Comparison of ENCODE assay signal across 26 cellular contexts in the genomic region with DNA sequence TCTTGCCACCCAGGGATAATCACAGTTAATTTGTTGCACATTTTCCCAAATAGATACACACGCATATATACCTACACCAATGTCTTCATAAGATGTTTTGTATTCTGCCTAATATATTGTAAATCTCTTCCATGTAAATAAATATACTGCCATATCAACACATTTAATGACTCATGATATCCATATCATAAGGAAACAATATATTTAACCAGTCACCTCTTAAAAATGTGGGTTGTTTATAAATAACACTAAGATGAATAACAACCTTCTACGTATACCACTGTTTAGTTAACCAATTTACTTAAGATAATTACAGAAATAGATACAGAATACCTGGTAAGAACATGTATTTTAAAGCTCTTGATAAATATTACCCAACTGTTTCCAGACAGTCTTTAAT.
"Had no signal": no experiment of that assay in that cellular context is flagged by ENCODE, and none has a peak within 500 bp of the region (broad histone marks: within the 10 kb centered on the region; RNA-seq: fewer than 3 reads in every experiment).

No MANE protein-coding gene starts in this region.

- H3K4me1 ChIP-seq: gastrocnemius medialis, parathyroid adenoma, psoas muscle, sigmoid colon, spleen, suprapubic skin, transverse colon, upper lobe of right lung, vagina had no signal

- H3K36me3 ChIP-seq: gastrocnemius medialis, sigmoid colon, spleen, suprapubic skin, transverse colon, upper lobe of right lung, vagina had no signal

- H3K4me3 ChIP-seq: gastrocnemius medialis, lung, mucosa of descending colon, psoas muscle, sigmoid colon, spleen, suprapubic skin, transverse colon, upper lobe of right lung, vagina had no signal

- H3K27ac ChIP-seq: gastrocnemius medialis, parathyroid adenoma, psoas muscle, sigmoid colon, spleen, suprapubic skin, transverse colon, upper lobe of right lung, vagina had no signal

- H3K27ac Mint-ChIP-seq: dendritic cell treated with granulocyte-macrophage colony-stimulating factor and Interleukin-4, amounts not matched to agents 40 ng/mL and 50 ng/mL, for 4 days; memory B cell; mesothelial cell of epicardium; naive B cell; natural killer cell treated with Interleukin-12 subunit alpha and Interleukin-12 subunit beta and Interleukin-15 and Interleukin-18, amount 100 ng/mL, for 72 hours; stimulated activated memory B cell treated with anti-CD40 and anti-IgM and Interleukin-4, amounts not matched to agents 10 μg/mL and 1 μg/mL and 100 μg/mL, for 72 hours; stimulated activated naive CD8-positive, alpha-beta T cell treated with anti-CD3 and anti-CD28 coated beads, Interleukin-15, amount 100 ng/mL, for 72 hours had no signal

- H3K9me3 ChIP-seq: gastrocnemius medialis, mucosa of descending colon, psoas muscle, sigmoid colon, spleen, suprapubic skin, transverse colon, upper lobe of right lung, vagina had no signal

- H3K4me1 Mint-ChIP-seq: memory B cell; naive B cell; neural crest cell; stimulated activated naive CD8-positive, alpha-beta T cell treated with anti-CD3 and anti-CD28 coated beads, Interleukin-15, amount 100 ng/mL, for 72 hours had no signal

- DNase-seq: effector CD8-positive, alpha-beta T cell; gastrocnemius medialis; head of caudate nucleus; left ventricle myocardium superior; mucosa of descending colon; naive B cell; psoas muscle; right cardiac atrium; sigmoid colon; spleen; stimulated activated CD4-positive, alpha-beta T cell treated with anti-CD3 and anti-CD28 coated beads, Interleukin-4, amount 100 ng/mL, for 4 hours; stimulated activated naive CD8-positive, alpha-beta T cell treated with anti-CD3 and anti-CD28 coated beads, Interleukin-15, amount 100 ng/mL, for 72 hours; transverse colon; upper lobe of right lung had no signal

- H3K9me3 Mint-ChIP-seq: dendritic cell treated with granulocyte-macrophage colony-stimulating factor and Interleukin-4, amounts not matched to agents 40 ng/mL and 50 ng/mL, for 4 days; memory B cell; naive B cell; natural killer cell treated with Interleukin-12 subunit alpha and Interleukin-12 subunit beta and Interleukin-15 and Interleukin-18, amount 100 ng/mL, for 72 hours; stimulated activated memory B cell treated with anti-CD40 and anti-IgM and Interleukin-4, amounts not matched to agents 10 μg/mL and 1 μg/mL and 100 μg/mL, for 72 hours; stimulated activated naive CD8-positive, alpha-beta T cell treated with anti-CD3 and anti-CD28 coated beads, Interleukin-15, amount 100 ng/mL, for 72 hours had no signal

- H3K36me3 Mint-ChIP-seq: memory B cell; naive B cell; natural killer cell treated with Interleukin-12 subunit alpha and Interleukin-12 subunit beta and Interleukin-15 and Interleukin-18, amount 100 ng/mL, for 72 hours; stimulated activated memory B cell treated with anti-CD40 and anti-IgM and Interleukin-4, amounts not matched to agents 10 μg/mL and 1 μg/mL and 100 μg/mL, for 72 hours had no signal

- H3K79me2 ChIP-seq: parathyroid adenoma had no signal

- H3K9ac ChIP-seq: parathyroid adenoma had no signal

- H2AFZ ChIP-seq: parathyroid adenoma had no signal

- H3K27me3 Mint-ChIP-seq: dendritic cell treated with granulocyte-macrophage colony-stimulating factor and Interleukin-4, amounts not matched to agents 40 ng/mL and 50 ng/mL, for 4 days; memory B cell; natural killer cell treated with Interleukin-12 subunit alpha and Interleukin-12 subunit beta and Interleukin-15 and Interleukin-18, amount 100 ng/mL, for 72 hours; stimulated activated memory B cell treated with anti-CD40 and anti-IgM and Interleukin-4, amounts not matched to agents 10 μg/mL and 1 μg/mL and 100 μg/mL, for 72 hours; stimulated activated naive CD8-positive, alpha-beta T cell treated with anti-CD3 and anti-CD28 coated beads, Interleukin-15, amount 100 ng/mL, for 72 hours had no signal

- H3K27me3 ChIP-seq: gastrocnemius medialis, sigmoid colon, spleen, suprapubic skin, transverse colon, upper lobe of right lung, vagina had no signal

- ATAC-seq: gastrocnemius medialis; left ventricle myocardium superior; mucosa of descending colon; natural killer cell treated with Interleukin-12 subunit alpha and Interleukin-12 subunit beta and Interleukin-15 and Interleukin-18, amount 100 ng/mL, for 72 hours; psoas muscle; right cardiac atrium; stimulated activated memory B cell treated with anti-CD40 and anti-IgM and Interleukin-4, amounts not matched to agents 10 μg/mL and 1 μg/mL and 100 μg/mL, for 72 hours; stimulated activated naive CD8-positive, alpha-beta T cell treated with anti-CD3 and anti-CD28 coated beads, Interleukin-15, amount 100 ng/mL, for 72 hours; upper lobe of right lung had no signal

- FAIRE-seq: colon, keratinocyte had no signal

- H3K4me3 Mint-ChIP-seq: dendritic cell treated with granulocyte-macrophage colony-stimulating factor and Interleukin-4, amounts not matched to agents 40 ng/mL and 50 ng/mL, for 4 days; memory B cell; mesothelial cell of epicardium; naive B cell; natural killer cell treated with Interleukin-12 subunit alpha and Interleukin-12 subunit beta and Interleukin-15 and Interleukin-18, amount 100 ng/mL, for 72 hours; neural crest cell; stimulated activated memory B cell treated with anti-CD40 and anti-IgM and Interleukin-4, amounts not matched to agents 10 μg/mL and 1 μg/mL and 100 μg/mL, for 72 hours; stimulated activated naive CD8-positive, alpha-beta T cell treated with anti-CD3 and anti-CD28 coated beads, Interleukin-15, amount 100 ng/mL, for 72 hours had no signal
